In genomic region chr1:120175688-120176087, GRCh38 we compare ENCODE assay signal across 8 cellular contexts. TPM values are rescaled to one million over a fixed set of nuclear protein-coding genes. Genes with fewer than 3 reads are reported as not detected.
DNase-seq lines count a peak whose midpoint lies in the region; ATAC-seq, FAIRE-seq and TF ChIP-seq lines count a peak whose summit lies in the region.
"Not testable (repeated sequence)": the region's sequence is repeated elsewhere in the genome, so short reads cannot be mapped to it uniquely, and the experiment has no call there.

No MANE protein-coding gene starts in this region.

- H3K4me1 Mint-ChIP-seq in Calu3 (ENCODE audit: low read depth, unreplicated experiment), result peaks cover 10% of the 10 kb centered on the region
- peaks cover 14% of the 10 kb centered on the region for H3K4me1 Mint-ChIP-seq in activated naive CD8-positive, alpha-beta T cell treated with anti-CD3 and anti-CD28 coated beads for 36 hours

- TF ChIP-seq CTCF in Calu3 (IDR thresholded peaks at IDR 0.05; ENCODE audit: unreplicated experiment); RWPE1 (conservative IDR thresholded peaks at IDR 0.05; ENCODE audit: low read depth); endothelial cell of umbilical vein (IDR thresholded peaks at IDR 0.05; ENCODE audit: extremely low read depth in 1 of 2, insufficient read depth in 1 of 2, low read depth in 1 of 2, low read length in 2 of 2); kidney (IDR thresholded peaks at IDR 0.05; ENCODE audit: borderline replicate concordance, extremely low read depth, insufficient read depth); tibial nerve (IDR thresholded peaks at IDR 0.05): not testable (repeated sequence)

- POLR2A ChIA-PET in RWPE1 (lab: Yijun Ruan, JAX; ENCODE audit: low non-redundant PET); endothelial cell of umbilical vein (lab: Charles Lee): not testable (repeated sequence)

- H3K4me3 ChIP-seq in endothelial cell of umbilical vein (replicated peaks in 1 of 3; ENCODE audit: insufficient read depth in 1 of 3, low read depth in 1 of 3, low read length in 3 of 3) (peak overlapping the region; percentile 90 to 98 (median 92)), kidney (ENCODE audit: low read length in 2 of 2) (peak overlapping the region; percentile 95 to 97), neuronal stem cell (ENCODE audit: low read length in 2 of 2) (peak overlapping the region; percentile 82 to 91), tibial nerve (peak overlapping the region; percentile 76 to 95 (median 84))

- H3K27ac ChIP-seq in RWPE1, result peak overlapping the region; percentile 92
- peak overlapping the region; percentile 96 for H3K27ac ChIP-seq in endothelial cell of umbilical vein (ENCODE audit: insufficient read depth, low read depth, low read length)
- H3K27ac ChIP-seq in kidney (ENCODE audit: low read depth in 2 of 2, low read length in 2 of 2), result peak overlapping the region; percentile 84 to 94
- peak overlapping the region; percentile 88 for H3K27ac ChIP-seq in neuronal stem cell (replicated peaks; ENCODE audit: low read length)
- H3K27ac ChIP-seq in tibial nerve, result peak overlapping the region; percentile 85 to 97 (median 90)

- H3K79me2 ChIP-seq in endothelial cell of umbilical vein (ENCODE audit: control insufficient read depth, insufficient read depth, low read length), result peaks cover 21% of the 10 kb centered on the region

- not testable (repeated sequence) for H4K91ac ChIP-seq in neuronal stem cell (ENCODE audit: low read depth, low read length, poor library complexity)

- H3K27me3 Mint-ChIP-seq in Calu3 (ENCODE audit: unreplicated experiment); activated naive CD8-positive, alpha-beta T cell treated with anti-CD3 and anti-CD28 coated beads for 36 hours: not testable (repeated sequence)

- BruUV-seq in Calu3 (replicated peaks; lab: Mats Ljungman, UMichigan), result TSS peak; percentile 84
- not testable (repeated sequence) for BruUV-seq in endothelial cell of umbilical vein (replicated peaks; lab: Mats Ljungman, UMichigan)

- not testable (repeated sequence) for H4K8ac ChIP-seq in neuronal stem cell (ENCODE audit: low read depth, low read length)

- intact Hi-C loops in Calu3 (cut with micrococcal nuclease; ENCODE audit: unreplicated experiment); endothelial cell of umbilical vein (cut with micrococcal nuclease); kidney (cut with DNase I): not testable (repeated sequence)

- peak; percentile 17 for ATAC-seq in HG03066 (IDR thresholded peaks at IDR 0.05; ENCODE audit: low read depth, unreplicated experiment)

- H2BK12ac ChIP-seq in neuronal stem cell (ENCODE audit: low read length), result not testable (repeated sequence)

- not testable (repeated sequence) for H3K9me3 ChIP-seq in endothelial cell of umbilical vein (replicated peaks; ENCODE audit: control insufficient read depth, insufficient read depth, low read length); kidney (ENCODE audit: control insufficient read depth in 1 of 2, low read length in 2 of 2); neuronal stem cell (replicated peaks in 1 of 2; ENCODE audit: control insufficient read depth in 2 of 2, insufficient read depth in 1 of 2, low read depth in 1 of 2, low read length in 2 of 2); tibial nerve

- not testable (repeated sequence) for H3K23ac ChIP-seq in neuronal stem cell (ENCODE audit: low read depth, low read length, poor library complexity)

- not testable (repeated sequence) for H3K27me3 ChIP-seq in endothelial cell of umbilical vein (ENCODE audit: control insufficient read depth in 2 of 2, insufficient read depth in 2 of 2, low read length in 2 of 2); neuronal stem cell (ENCODE audit: control insufficient read depth in 3 of 3, insufficient read depth in 3 of 3, low read depth in 1 of 3, low read length in 3 of 3); tibial nerve

- H3K27ac Mint-ChIP-seq in Calu3 (ENCODE audit: unreplicated experiment), result peak overlapping the region; percentile 98
- H3K27ac Mint-ChIP-seq in activated naive CD8-positive, alpha-beta T cell treated with anti-CD3 and anti-CD28 coated beads for 36 hours, result peak overlapping the region; percentile 99

- peaks cover 15% of the 10 kb centered on the region for H3K36me3 Mint-ChIP-seq in Calu3 (ENCODE audit: insufficient read depth, unreplicated experiment)
- not testable (repeated sequence) for H3K36me3 Mint-ChIP-seq in activated naive CD8-positive, alpha-beta T cell treated with anti-CD3 and anti-CD28 coated beads for 36 hours

- dilution Hi-C loops in endothelial cell of umbilical vein (cut with MboI; ENCODE audit: extremely low pct_ligation_motif_present, low sequenced_read_pairs), result not testable (repeated sequence)

- not testable (repeated sequence) for H2BK120ac ChIP-seq in neuronal stem cell (ENCODE audit: low read depth, low read length)

- TF ChIP-seq POLR2A in endothelial cell of umbilical vein (IDR thresholded peaks at IDR 0.05; ENCODE audit: low read depth, low read length); tibial nerve (IDR thresholded peaks at IDR 0.05): not testable (repeated sequence)

- CTCF ChIA-PET in Calu3 (lab: Charles Lee); RWPE1 (lab: Yijun Ruan, JAX): not testable (repeated sequence)
- CTCF ChIA-PET in endothelial cell of umbilical vein (lab: Charles Lee), result interaction anchor here (0.8 to 1.1 kb wide), 2 partner anchors 227 to 501 kb away, joined by 4 read pairs; no protein-coding TSS in a partner anchor

- H3K4me1 ChIP-seq in endothelial cell of umbilical vein (ENCODE audit: control insufficient read depth, extremely low read depth, insufficient read depth, low read length); kidney (ENCODE audit: control insufficient read depth in 1 of 2, insufficient read depth in 1 of 2, low read depth in 1 of 2, low read length in 2 of 2); neuronal stem cell (ENCODE audit: control insufficient read depth in 2 of 2, insufficient read depth in 1 of 2, low read depth in 1 of 2, low read length in 2 of 2): not testable (repeated sequence)
- H3K4me1 ChIP-seq in tibial nerve, result peaks cover 0 to 19% (median 3%) of the 10 kb centered on the region in 4 donors

- not testable (repeated sequence) for H2BK5ac ChIP-seq in neuronal stem cell (ENCODE audit: low read length)

- peak overlapping the region; percentile 78 for H2AFZ ChIP-seq in endothelial cell of umbilical vein (ENCODE audit: low read depth, low read length)
- H2AFZ ChIP-seq in neuronal stem cell (ENCODE audit: low read length), result peak overlapping the region; percentile 94

- H3K36me3 ChIP-seq in endothelial cell of umbilical vein (ENCODE audit: control insufficient read depth in 2 of 2, extremely low read depth in 1 of 2, insufficient read depth in 2 of 2, low read length in 2 of 2); kidney (ENCODE audit: control insufficient read depth in 1 of 2, insufficient read depth in 2 of 2, low read length in 2 of 2); neuronal stem cell (replicated peaks in 1 of 2; ENCODE audit: control insufficient read depth in 2 of 2, insufficient read depth in 2 of 2, low read length in 2 of 2); tibial nerve: not testable (repeated sequence)

- H2BK15ac ChIP-seq in neuronal stem cell (ENCODE audit: low read length), result not testable (repeated sequence)

- H3K18ac ChIP-seq in neuronal stem cell (ENCODE audit: low read length), result not testable (repeated sequence)

- H3K4me2 ChIP-seq in endothelial cell of umbilical vein (ENCODE audit: insufficient read depth, low read length) (peak overlapping the region; percentile 57), neuronal stem cell (ENCODE audit: insufficient read depth, low read length, poor library complexity, severe bottlenecking) (peak overlapping the region; percentile 52)

- TF ChIP-seq EP300 in tibial nerve (IDR thresholded peaks at IDR 0.05), result not testable (repeated sequence)

- not testable (repeated sequence) for H3K14ac ChIP-seq in neuronal stem cell (ENCODE audit: low read length)

- FAIRE-seq in endothelial cell of umbilical vein (lab: Jason Lieb, UNC); kidney (lab: Jason Lieb, UNC): not testable (repeated sequence)

- H3K79me1 ChIP-seq in neuronal stem cell (ENCODE audit: low read depth, low read length), result not testable (repeated sequence)

- not testable (repeated sequence) for DNase-seq in Calu3; RWPE1 (ENCODE audit: low spot score); activated naive CD8-positive, alpha-beta T cell treated with anti-CD3 and anti-CD28 coated beads for 36 hours; kidney; neuronal stem cell (ENCODE audit: low spot score); tibial nerve (ENCODE audit: low spot score in 2 of 2)
- peak; percentile 51 for DNase-seq in endothelial cell of umbilical vein (ENCODE audit: low read depth, low spot score)

- peak overlapping the region; percentile 96 for H3K4me3 Mint-ChIP-seq in Calu3 (ENCODE audit: low read depth, unreplicated experiment)
- peak overlapping the region; percentile 100 for H3K4me3 Mint-ChIP-seq in activated naive CD8-positive, alpha-beta T cell treated with anti-CD3 and anti-CD28 coated beads for 36 hours

- not testable (repeated sequence) for H2AK5ac ChIP-seq in neuronal stem cell (ENCODE audit: low read depth, low read length)

- H3K9ac ChIP-seq in endothelial cell of umbilical vein (replicated peaks; ENCODE audit: extremely low read depth, insufficient read depth, low read length), result peak overlapping the region; percentile 99
- H3K9ac ChIP-seq in kidney (ENCODE audit: low read length in 2 of 2), result peak overlapping the region; percentile 95 to 98
- H3K9ac ChIP-seq in neuronal stem cell (ENCODE audit: low read depth, low read length, poor library complexity), result not testable (repeated sequence)

- H3K9me3 Mint-ChIP-seq in Calu3 (ENCODE audit: low read depth, unreplicated experiment); activated naive CD8-positive, alpha-beta T cell treated with anti-CD3 and anti-CD28 coated beads for 36 hours: not testable (repeated sequence)

- WGBS in neuronal stem cell (ENCODE audit: extremely low coverage in 2 of 2, insufficient read length in 2 of 2, insufficient replicate concordance in 1 of 2), 2 donors, result no CpG with 5 or more reads among the region's 7 CpGs
- WGBS in tibial nerve, 2 donors, result 1 to 2% methylated on average over 7 of the region's 7 CpGs

- H4K20me1 ChIP-seq in endothelial cell of umbilical vein (replicated peaks; ENCODE audit: control insufficient read depth, extremely low read depth, insufficient read depth, low read length), result not testable (repeated sequence)

- not testable (repeated sequence) for H3K9me1 ChIP-seq in endothelial cell of umbilical vein (replicated peaks; ENCODE audit: control insufficient read depth, extremely low read depth, insufficient read depth, low read length)

- H3K4ac ChIP-seq in neuronal stem cell (ENCODE audit: low read length), result not testable (repeated sequence)

RNA-seq across cellular contexts. Expression of gene SEC22B, which starts 0.6 kb away (rescaled TPM):
- total RNA-seq in Calu3 (2022) (18.0 and 18.7 TPM in 2 replicates), endothelial cell of umbilical vein (26.5 and 27.3 TPM in 2 replicates), kidney (29.8 TPM), tibial nerve (10 to 100 TPM; 22.5 to 27.7 (median 24.8) TPM)
- 10 to 100 TPM; 23.0 TPM for total RNA-seq in activated naive CD8-positive, alpha-beta T cell treated with anti-CD3 and anti-CD28 coated beads for 36 hours
- polyA plus RNA-seq in endothelial cell of umbilical vein (12.5 and 14.2 TPM in 2 replicates), kidney (ENCODE audit: insufficient read depth, low read depth, low replicate concordance) (20.1 TPM)
- 13.0 and 13.2 TPM in 2 replicates for polyA plus RNA-seq in endothelial cell of umbilical vein (2011; cell fraction: cytosol; rRNA removed)
- 25.6 and 31.8 TPM in 2 replicates for polyA plus RNA-seq in endothelial cell of umbilical vein (2011; cell fraction: nucleus; rRNA removed)
- polyA plus RNA-seq in endothelial cell of umbilical vein (2012), result 26.1 and 35.6 TPM in 2 replicates
- polyA minus RNA-seq in endothelial cell of umbilical vein, result 24.0 and 26.0 TPM in 2 replicates
- 16.0 TPM for polyA minus RNA-seq in endothelial cell of umbilical vein (2011; cell fraction: cytosol; rRNA and poly(A)+ RNA removed)
- polyA minus RNA-seq in endothelial cell of umbilical vein (2011; cell fraction: nucleus; rRNA and poly(A)+ RNA removed), result 47.7 and 70.3 TPM in 2 replicates
- 13.2 TPM for polyA plus RNA-seq in neuronal stem cell (2013, experiment 1 of 2)
- 13.4 TPM for polyA plus RNA-seq in neuronal stem cell (2013, experiment 2 of 2)
